Comparison of ENCODE assay signal across 8 cellular contexts in genomic region chr9:6566409-6567139, GRCh38.
DNase-seq lines count a peak whose midpoint lies in the region; ATAC-seq and TF ChIP-seq lines count a peak whose summit lies in the region.

No MANE protein-coding gene starts in this region.

- H3K4me1 Mint-ChIP-seq in CD8-positive, alpha-beta T cell (ENCODE audit: low read depth) = no peaks in the 10 kb centered on the region
- H3K4me1 Mint-ChIP-seq in neural progenitor cell = peaks cover 6% of the 10 kb centered on the region

- TF ChIP-seq CTCF in CD8-positive, alpha-beta T cell (IDR thresholded peaks at IDR 0.05) = no peak
- TF ChIP-seq CTCF in neural progenitor cell (IDR thresholded peaks at IDR 0.05) = no peak

- H2AFZ ChIP-seq in neural progenitor cell (replicated peaks) = no peak overlapping the region

- H3K9me3 ChIP-seq in CD8-positive, alpha-beta T cell (ENCODE audit: low read length) = no peaks in the 10 kb centered on the region
- no peaks in the 10 kb centered on the region for H3K9me3 ChIP-seq in neural progenitor cell (ENCODE audit: low read depth)

- no peaks in the 10 kb centered on the region for H3K4me1 ChIP-seq in CD8-positive, alpha-beta T cell (ENCODE audit: insufficient read depth, low read length)
- H3K4me1 ChIP-seq in neural progenitor cell = no peaks in the 10 kb centered on the region

- CTCF ChIA-PET in CD8-positive, alpha-beta T cell (lab: Charles Lee) = interaction anchor here (1.0 to 12.7 kb wide), 4 partner anchors 54 to 218 kb away, joined by 3 to 174 read pairs (median 4); no protein-coding TSS in a partner anchor

- ATAC-seq in esophagus mucosa = peak; percentile 97
- ATAC-seq in CD8-positive, alpha-beta T cell = no peak
- no peak for ATAC-seq in left lobe of liver

- no peaks in the 10 kb centered on the region for H3K27me3 Mint-ChIP-seq in CD8-positive, alpha-beta T cell (ENCODE audit: low read depth)
- H3K27me3 Mint-ChIP-seq in neural progenitor cell (ENCODE audit: insufficient read depth, low read depth) = no peaks in the 10 kb centered on the region

- intact Hi-C loops in CD8-positive, alpha-beta T cell (cut with DNase I, micrococcal nuclease) = loop anchor here in 1 of 2 experiments (5.0 kb wide), 1 partner anchor 679 kb away; no protein-coding TSS in a partner anchor

- no peak overlapping the region for H3K27ac ChIP-seq in CD8-positive, alpha-beta T cell (ENCODE audit: low read depth, low read length)
- H3K27ac ChIP-seq in neural progenitor cell = no peak overlapping the region

- H4K20me1 ChIP-seq in neural progenitor cell (ENCODE audit: low read depth) = no peaks in the 10 kb centered on the region

- H3K36me3 ChIP-seq in CD8-positive, alpha-beta T cell (ENCODE audit: insufficient read depth, low read length) = no peaks in the 10 kb centered on the region
- no peaks in the 10 kb centered on the region for H3K36me3 ChIP-seq in neural progenitor cell

- no peak overlapping the region for H3K4me3 Mint-ChIP-seq in CD8-positive, alpha-beta T cell
- H3K4me3 Mint-ChIP-seq in neural progenitor cell = no peak overlapping the region

- H3K9ac ChIP-seq in neural progenitor cell = no peak overlapping the region

- no peak overlapping the region for H3K4me2 ChIP-seq in neural progenitor cell

- H3K9me3 Mint-ChIP-seq in CD8-positive, alpha-beta T cell = no peaks in the 10 kb centered on the region
- no peaks in the 10 kb centered on the region for H3K9me3 Mint-ChIP-seq in neural progenitor cell

- H3K27me3 ChIP-seq in CD8-positive, alpha-beta T cell (ENCODE audit: insufficient read depth, low read length) = no peaks in the 10 kb centered on the region
- no peaks in the 10 kb centered on the region for H3K27me3 ChIP-seq in neural progenitor cell

- H3K27ac Mint-ChIP-seq in CD8-positive, alpha-beta T cell = no peak overlapping the region
- H3K27ac Mint-ChIP-seq in neural progenitor cell = no peak overlapping the region

- no peaks in the 10 kb centered on the region for H3K79me2 ChIP-seq in neural progenitor cell (ENCODE audit: low read depth)

- DNase-seq in stimulated activated naive CD4-positive, alpha-beta T cell treated with Interleukin-2 at 50 U/mL for 16 hours (lab: John Stamatoyannopoulos, UW) = peak; percentile 45
- no peak for DNase-seq in stimulated activated naive CD4-positive, alpha-beta T cell (lab: John Stamatoyannopoulos, UW)
- DNase-seq in SW 1271 (lab: John Stamatoyannopoulos, UW) (peak; percentile 54 to 77), left lobe of liver (ENCODE audit: low spot score) (no peak), neural progenitor cell (ENCODE audit: low spot score) (no peak)
- DNase-seq in stimulated activated CD8-positive, alpha-beta memory T cell treated with anti-CD3 and anti-CD28 coated beads, Interleukin-2, amount 100 ng/mL, for 48 hours (ENCODE audit: low read depth in 2 of 2) = peak; percentile 8 to 13
- DNase-seq in CD8-positive, alpha-beta T cell = no peak

- POLR2A ChIA-PET in CD8-positive, alpha-beta T cell (lab: Charles Lee) = no interaction called here

- no peaks in the 10 kb centered on the region for H3F3A ChIP-seq in neural progenitor cell (ENCODE audit: low read depth)

- H3K36me3 Mint-ChIP-seq in CD8-positive, alpha-beta T cell = no peaks in the 10 kb centered on the region
- H3K36me3 Mint-ChIP-seq in neural progenitor cell = peaks cover 19% of the 10 kb centered on the region

- H3K4me3 ChIP-seq in CD8-positive, alpha-beta T cell (ENCODE audit: low read depth, low read length) = no peak overlapping the region
- no peak overlapping the region for H3K4me3 ChIP-seq in neural progenitor cell

Comparison
In these comparisons a context has a peak if more than half of its experiments do, and no peak if none do; other contexts are left out.
1. DNase-seq: peak in stimulated activated naive CD4-positive, alpha-beta T cell treated with Interleukin-2 at 50 U/mL for 16 hours (single experiment), SW 1271 (2 of 2) and stimulated activated CD8-positive, alpha-beta memory T cell treated with anti-CD3 and anti-CD28 coated beads, Interleukin-2, amount 100 ng/mL, for 48 hours (2 of 2); none in stimulated activated naive CD4-positive, alpha-beta T cell (0 of 6), CD8-positive, alpha-beta T cell (0 of 7), left lobe of liver (single experiment) and neural progenitor cell (single experiment).